ENCODE assay signal across 8 cellular contexts in the genomic region with DNA sequence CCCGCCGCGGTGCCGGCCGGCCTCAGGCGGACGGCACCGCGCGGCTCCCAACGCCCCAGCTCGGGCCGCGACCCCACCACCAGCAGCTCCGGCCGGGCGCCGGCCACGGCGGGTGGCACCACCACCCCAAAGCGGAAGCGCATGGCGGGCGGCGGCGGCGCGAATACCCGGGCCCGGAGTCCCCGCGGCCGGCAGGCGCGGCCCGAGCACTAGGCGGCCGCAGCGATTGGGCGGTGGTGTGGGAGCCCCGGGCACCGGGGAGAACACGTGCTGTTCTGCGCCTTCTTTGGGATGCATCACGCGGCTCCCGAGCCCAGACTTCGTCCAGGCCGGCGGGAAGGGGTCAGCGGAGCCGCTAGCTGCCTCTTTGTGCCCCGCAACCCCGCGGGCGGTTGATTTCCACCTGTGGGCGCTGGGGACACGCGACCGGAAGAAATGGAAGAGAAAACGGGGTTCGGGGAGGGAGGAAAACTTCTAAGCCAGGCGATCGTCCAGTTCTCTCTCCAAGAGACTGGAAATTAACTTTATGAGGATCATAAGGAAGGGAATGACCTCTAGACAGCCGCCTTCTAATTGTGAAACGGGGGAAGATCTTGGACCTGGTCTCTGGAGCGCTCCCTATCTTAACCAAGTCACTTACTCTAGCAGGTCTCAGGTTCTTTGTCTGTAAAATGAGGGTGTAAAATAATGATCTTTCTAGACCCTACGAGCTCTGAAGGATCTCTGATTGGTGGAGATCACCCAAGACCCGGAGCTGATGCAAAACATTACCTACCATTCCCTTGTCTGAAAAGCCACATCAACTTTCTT. TPM values are rescaled to one million over a fixed set of nuclear protein-coding genes. Genes with fewer than 3 reads are reported as not detected.
DNase-seq lines count a peak whose midpoint lies in the region; ATAC-seq, FAIRE-seq and TF ChIP-seq lines count a peak whose summit lies in the region.

TSS of gene EPM2A (minus strand) at position 165 of the 810 bp plus-strand sequence. CDS start at position 143, 22 bp downstream.

- H3K36me3 ChIP-seq in HUES6 (ENCODE audit: control insufficient read depth, insufficient read depth, low read length): no peaks in the 10 kb centered on the region
- no peaks in the 10 kb centered on the region for H3K36me3 ChIP-seq in stomach smooth muscle (ENCODE audit: control insufficient read depth in 2 of 2, insufficient read depth in 2 of 2, low read length in 2 of 2)

- FAIRE-seq in RCC 7860 (lab: Jason Lieb, UNC): peak; percentile 25

- H3K4me3 ChIP-seq in HUES6 (ENCODE audit: low read depth, low read length) (peak within 1 kb of the TSS; percentile 65), fibroblast of pulmonary artery (replicated peaks; ENCODE audit: low read depth, low read length) (peak within 1 kb of the TSS; percentile 65), stomach smooth muscle (ENCODE audit: low read length in 2 of 2) (peak within 1 kb of the TSS; percentile 84 to 86)

- H3K9me3 Mint-ChIP-seq in activated T-helper 17 cell treated with anti-CD3 and anti-CD28 coated beads, Interleukin-2, amount 50 U/mL, for 72 hours: no peaks in the 10 kb centered on the region
- H3K9me3 Mint-ChIP-seq in nephron: peaks cover 8% of the 10 kb centered on the region

- H3K27ac ChIP-seq in HUES6 (ENCODE audit: low read depth, low read length): peak within 1 kb of the TSS; percentile 96
- H3K27ac ChIP-seq in stomach smooth muscle (ENCODE audit: low read length): peak within 1 kb of the TSS; percentile 96

- peak; percentile 47 for DNase-seq in DMS53 treated with DMSO at 0.1 percent for 48 hours (lab: John Stamatoyannopoulos, UW; ENCODE audit: unreplicated experiment)
- DNase-seq in RCC 7860 (ENCODE audit: low spot score): peak; percentile 51
- peak; percentile 79 for DNase-seq in fibroblast of pulmonary artery (ENCODE audit: low read depth)

- peak within 1 kb of the TSS; percentile 97 for H3K27ac Mint-ChIP-seq in activated T-helper 17 cell treated with anti-CD3 and anti-CD28 coated beads, Interleukin-2, amount 50 U/mL, for 72 hours
- peak within 1 kb of the TSS; percentile 100 for H3K27ac Mint-ChIP-seq in nephron

- no peaks in the 10 kb centered on the region for H3K27me3 Mint-ChIP-seq in activated T-helper 17 cell treated with anti-CD3 and anti-CD28 coated beads, Interleukin-2, amount 50 U/mL, for 72 hours
- no peaks in the 10 kb centered on the region for H3K27me3 Mint-ChIP-seq in nephron (ENCODE audit: low read depth)

- peak within 1 kb of the TSS; percentile 94 for H3K4me3 Mint-ChIP-seq in activated T-helper 17 cell treated with anti-CD3 and anti-CD28 coated beads, Interleukin-2, amount 50 U/mL, for 72 hours
- peak within 1 kb of the TSS; percentile 95 to 99 (median 98) for H3K4me3 Mint-ChIP-seq in nephron

- no peaks in the 10 kb centered on the region for H3K4me1 Mint-ChIP-seq in activated T-helper 17 cell treated with anti-CD3 and anti-CD28 coated beads, Interleukin-2, amount 50 U/mL, for 72 hours
- peaks cover 17% of the 10 kb centered on the region for H3K4me1 Mint-ChIP-seq in nephron

- TF ChIP-seq CTCF in fibroblast of pulmonary artery (IDR thresholded peaks at IDR 0.05; ENCODE audit: low read length, missing control alignments) (no peak), nephron (IDR thresholded peaks at IDR 0.05; ENCODE audit: unreplicated experiment in 3 of 3) (no peak)

- H3K36me3 Mint-ChIP-seq in activated T-helper 17 cell treated with anti-CD3 and anti-CD28 coated beads, Interleukin-2, amount 50 U/mL, for 72 hours (ENCODE audit: low read depth): no peaks in the 10 kb centered on the region
- H3K36me3 Mint-ChIP-seq in nephron (ENCODE audit: low read depth): peaks cover 3% of the 10 kb centered on the region

- no peaks in the 10 kb centered on the region for H3K27me3 ChIP-seq in HUES6 (ENCODE audit: control insufficient read depth, insufficient read depth, low read length)
- no peaks in the 10 kb centered on the region for H3K27me3 ChIP-seq in stomach smooth muscle (ENCODE audit: control insufficient read depth in 1 of 2, insufficient read depth in 2 of 2, low read length in 2 of 2)

- H3K4me1 ChIP-seq in HUES6 (ENCODE audit: control insufficient read depth, insufficient read depth, low read length) (peaks cover 6% of the 10 kb centered on the region), stomach smooth muscle (ENCODE audit: control insufficient read depth, insufficient read depth, low read length) (peaks cover 10% of the 10 kb centered on the region)

- peak; percentile 74 for ATAC-seq in GM21447 (IDR thresholded peaks at IDR 0.05; ENCODE audit: unreplicated experiment)
- peak; percentile 76 for ATAC-seq in activated T-helper 17 cell treated with anti-CD3 and anti-CD28 coated beads, Interleukin-2, amount 50 U/mL, for 72 hours (replicated peaks)

- H3K9me3 ChIP-seq in HUES6 (ENCODE audit: control insufficient read depth, insufficient read depth, low read depth, low read length): no peaks in the 10 kb centered on the region
- no peaks in the 10 kb centered on the region for H3K9me3 ChIP-seq in stomach smooth muscle (ENCODE audit: control insufficient read depth in 2 of 2, low read length in 2 of 2)

- peak within 1 kb of the TSS; percentile 84 for H3K9ac ChIP-seq in HUES6 (ENCODE audit: low read length)
- peak within 1 kb of the TSS; percentile 90 to 96 for H3K9ac ChIP-seq in stomach smooth muscle (ENCODE audit: low read length in 2 of 2)

RNA-seq across cellular contexts. Expression of gene EPM2A, which starts in this region (rescaled TPM):
- total RNA-seq in activated T-helper 17 cell treated with anti-CD3 and anti-CD28 coated beads, Interleukin-2, amount 50 U/mL, for 72 hours: 1 to 10 TPM; 4.3 to 8.4 TPM

Comparison
In these comparisons a context has a peak if more than half of its experiments do, and no peak if none do; other contexts are left out.
1. Peak in every context shown above with its lines: DNase-seq, ATAC-seq, H3K4me3 ChIP-seq and H3K27ac ChIP-seq.